26 cellular contexts compared by ENCODE assay signal in the genomic region with DNA sequence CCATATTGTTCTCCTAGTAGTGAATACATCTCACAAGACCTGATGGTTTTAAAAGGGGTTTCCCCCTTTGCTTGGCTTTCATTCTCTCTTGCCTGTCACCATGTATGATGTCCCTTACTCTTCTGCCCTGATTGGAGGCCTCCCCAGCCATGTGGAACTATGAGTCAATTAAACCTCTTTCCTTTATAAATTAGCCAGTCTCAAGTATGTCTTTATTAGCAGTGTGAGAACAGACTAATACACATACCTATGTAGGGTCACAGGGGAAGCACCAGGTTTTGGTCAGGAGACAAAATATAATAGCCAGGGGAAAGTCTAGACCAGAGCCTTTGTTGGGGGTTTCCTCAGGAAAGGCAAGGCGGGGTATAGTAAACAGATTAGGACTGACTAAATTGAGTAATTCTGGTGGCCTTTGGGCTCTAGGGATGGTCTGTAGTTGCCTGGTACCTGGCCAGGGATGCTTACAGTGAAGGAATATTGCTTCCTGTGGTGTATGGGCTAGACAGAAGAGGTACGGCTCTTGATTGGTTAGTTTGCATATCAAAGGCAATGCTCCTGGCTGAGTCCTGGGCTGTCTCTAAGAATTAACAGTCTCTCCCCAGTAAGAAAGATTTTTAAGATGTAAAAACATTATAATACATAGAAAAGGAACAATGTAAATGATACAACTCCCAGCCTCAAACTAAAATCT.
"Had no signal": no experiment of that assay in that cellular context is flagged by ENCODE, and none has a peak within 500 bp of the region (broad histone marks: within the 10 kb centered on the region; RNA-seq: fewer than 3 reads in every experiment).

No MANE protein-coding gene starts in this region.

- H3K27me3 ChIP-seq: breast epithelium, foreskin keratinocyte, neural progenitor cell, vagina had no signal

- H3K4me2 ChIP-seq: neural progenitor cell had no signal

- H3K36me3 ChIP-seq: breast epithelium, left ventricle myocardium inferior, neural progenitor cell, thoracic aorta, vagina had no signal

- H3K4me1 ChIP-seq: breast epithelium, foreskin keratinocyte, left ventricle myocardium inferior, vagina had no signal

- DNase-seq: activated B cell treated with CpG ODN at 0.5 μM for 24 hours; activated CD4-positive, alpha-beta memory T cell treated with anti-CD3 and anti-CD28 coated beads, Interleukin-2, amount 10 ng/mL, durations not matched to agents 7 days and 5 days; activated CD4-positive, alpha-beta T cell treated with anti-CD3 and anti-CD28 coated beads, Interleukin-2, amount 10 ng/mL, durations not matched to agents 24 days and 14 days; activated effector memory CD4-positive, alpha-beta T cell treated with Interleukin-2 at 50 U/mL for 16 hours; activated naive CD4-positive, alpha-beta T cell treated with anti-CD3 and anti-CD28 coated beads for 36 hours; activated naive CD8-positive, alpha-beta T cell treated with anti-CD3 and anti-CD28 coated beads, Interleukin-2, amount 10 ng/mL, durations not matched to agents 7 days and 5 days; activated T-cell treated with anti-CD3 and anti-CD28 coated beads, Interleukin-2, amount 50 U/mL, for 72 hours; amniotic stem cell; effector memory CD4-positive, alpha-beta T cell; foreskin keratinocyte; kidney glomerular epithelial cell; left ventricle myocardium inferior; naive thymus-derived CD8-positive, alpha-beta T cell; posterior cingulate gyrus; small intestine; stimulated activated CD4-positive, alpha-beta T cell treated with anti-CD3 and anti-CD28 coated beads, Interleukin-2, amount 100 ng/mL, for 24 hours had no signal

- ATAC-seq: activated T-cell treated with anti-CD3 and anti-CD28 coated beads, Interleukin-2, amount 50 U/mL, for 72 hours; foreskin keratinocyte; naive thymus-derived CD8-positive, alpha-beta T cell; sciatic nerve; stimulated activated effector memory CD8-positive, alpha-beta T cell treated with anti-CD3 and anti-CD28 coated beads, Interleukin-12 subunit alpha, Interleukin-12 subunit beta, amount 100 ng/mL, for 72 hours had no signal

- H3K27ac Mint-ChIP-seq: activated B cell treated with CpG ODN at 0.5 μM for 24 hours; activated CD4-positive, alpha-beta memory T cell treated with anti-CD3 and anti-CD28 coated beads, Interleukin-2, amount 10 ng/mL, durations not matched to agents 7 days and 5 days; activated CD4-positive, alpha-beta T cell treated with anti-CD3 and anti-CD28 coated beads, Interleukin-2, amount 10 ng/mL, durations not matched to agents 24 days and 14 days; activated naive CD4-positive, alpha-beta T cell treated with anti-CD3 and anti-CD28 coated beads for 36 hours; activated naive CD8-positive, alpha-beta T cell treated with anti-CD3 and anti-CD28 coated beads, Interleukin-2, amount 10 ng/mL, durations not matched to agents 7 days and 5 days; activated T-cell treated with anti-CD3 and anti-CD28 coated beads, Interleukin-2, amount 50 U/mL, for 72 hours; mesothelial cell of epicardium; naive thymus-derived CD8-positive, alpha-beta T cell; neural progenitor cell; stimulated activated effector memory CD8-positive, alpha-beta T cell treated with anti-CD3 and anti-CD28 coated beads, Interleukin-12 subunit alpha, Interleukin-12 subunit beta, amount 100 ng/mL, for 72 hours; type B pancreatic cell had no signal

- H3K27ac ChIP-seq: breast epithelium, foreskin keratinocyte, left ventricle myocardium inferior, neural progenitor cell, thoracic aorta, vagina had no signal

- H3K9me3 ChIP-seq: breast epithelium, left ventricle myocardium inferior, thoracic aorta, vagina had no signal

- H3K4me1 Mint-ChIP-seq: activated B cell treated with CpG ODN at 0.5 μM for 24 hours; activated CD4-positive, alpha-beta memory T cell treated with anti-CD3 and anti-CD28 coated beads, Interleukin-2, amount 10 ng/mL, durations not matched to agents 7 days and 5 days; activated CD4-positive, alpha-beta T cell treated with anti-CD3 and anti-CD28 coated beads, Interleukin-2, amount 10 ng/mL, durations not matched to agents 24 days and 14 days; activated naive CD8-positive, alpha-beta T cell treated with anti-CD3 and anti-CD28 coated beads, Interleukin-2, amount 10 ng/mL, durations not matched to agents 7 days and 5 days; central memory CD8-positive, alpha-beta T cell; mesothelial cell of epicardium; naive thymus-derived CD8-positive, alpha-beta T cell; stimulated activated effector memory CD8-positive, alpha-beta T cell treated with anti-CD3 and anti-CD28 coated beads, Interleukin-12 subunit alpha, Interleukin-12 subunit beta, amount 100 ng/mL, for 72 hours had no signal

- H3K9ac ChIP-seq: neural progenitor cell had no signal

- H3K4me3 ChIP-seq: breast epithelium, left ventricle myocardium inferior, neural progenitor cell, thoracic aorta, vagina had no signal

- H2AFZ ChIP-seq: neural progenitor cell had no signal

- H3K27me3 Mint-ChIP-seq: activated B cell treated with CpG ODN at 0.5 μM for 24 hours; activated CD4-positive, alpha-beta memory T cell treated with anti-CD3 and anti-CD28 coated beads, Interleukin-2, amount 10 ng/mL, durations not matched to agents 7 days and 5 days; activated CD4-positive, alpha-beta T cell treated with anti-CD3 and anti-CD28 coated beads, Interleukin-2, amount 10 ng/mL, durations not matched to agents 24 days and 14 days; activated naive CD8-positive, alpha-beta T cell treated with anti-CD3 and anti-CD28 coated beads, Interleukin-2, amount 10 ng/mL, durations not matched to agents 7 days and 5 days; central memory CD8-positive, alpha-beta T cell; naive thymus-derived CD8-positive, alpha-beta T cell had no signal

- FAIRE-seq: colon, small intestine had no signal

- H3K4me3 Mint-ChIP-seq: activated B cell treated with CpG ODN at 0.5 μM for 24 hours; activated CD4-positive, alpha-beta memory T cell treated with anti-CD3 and anti-CD28 coated beads, Interleukin-2, amount 10 ng/mL, durations not matched to agents 7 days and 5 days; activated CD4-positive, alpha-beta T cell treated with anti-CD3 and anti-CD28 coated beads, Interleukin-2, amount 10 ng/mL, durations not matched to agents 24 days and 14 days; activated naive CD4-positive, alpha-beta T cell treated with anti-CD3 and anti-CD28 coated beads for 36 hours; activated naive CD8-positive, alpha-beta T cell treated with anti-CD3 and anti-CD28 coated beads, Interleukin-2, amount 10 ng/mL, durations not matched to agents 7 days and 5 days; activated T-cell treated with anti-CD3 and anti-CD28 coated beads, Interleukin-2, amount 50 U/mL, for 72 hours; central memory CD8-positive, alpha-beta T cell; mesothelial cell of epicardium; naive thymus-derived CD8-positive, alpha-beta T cell; neural progenitor cell; stimulated activated effector memory CD8-positive, alpha-beta T cell treated with anti-CD3 and anti-CD28 coated beads, Interleukin-12 subunit alpha, Interleukin-12 subunit beta, amount 100 ng/mL, for 72 hours; type B pancreatic cell had no signal

- H3K36me3 Mint-ChIP-seq: activated naive CD8-positive, alpha-beta T cell treated with anti-CD3 and anti-CD28 coated beads, Interleukin-2, amount 10 ng/mL, durations not matched to agents 7 days and 5 days; mesothelial cell of epicardium; naive thymus-derived CD8-positive, alpha-beta T cell; neural progenitor cell; stimulated activated effector memory CD8-positive, alpha-beta T cell treated with anti-CD3 and anti-CD28 coated beads, Interleukin-12 subunit alpha, Interleukin-12 subunit beta, amount 100 ng/mL, for 72 hours; type B pancreatic cell had no signal

- H3K9me3 Mint-ChIP-seq: activated CD4-positive, alpha-beta memory T cell treated with anti-CD3 and anti-CD28 coated beads, Interleukin-2, amount 10 ng/mL, durations not matched to agents 7 days and 5 days; activated naive CD4-positive, alpha-beta T cell treated with anti-CD3 and anti-CD28 coated beads for 36 hours; mesothelial cell of epicardium; neural progenitor cell; type B pancreatic cell had no signal
